1 cellular context compared by ENCODE assay signal in the genomic region with DNA sequence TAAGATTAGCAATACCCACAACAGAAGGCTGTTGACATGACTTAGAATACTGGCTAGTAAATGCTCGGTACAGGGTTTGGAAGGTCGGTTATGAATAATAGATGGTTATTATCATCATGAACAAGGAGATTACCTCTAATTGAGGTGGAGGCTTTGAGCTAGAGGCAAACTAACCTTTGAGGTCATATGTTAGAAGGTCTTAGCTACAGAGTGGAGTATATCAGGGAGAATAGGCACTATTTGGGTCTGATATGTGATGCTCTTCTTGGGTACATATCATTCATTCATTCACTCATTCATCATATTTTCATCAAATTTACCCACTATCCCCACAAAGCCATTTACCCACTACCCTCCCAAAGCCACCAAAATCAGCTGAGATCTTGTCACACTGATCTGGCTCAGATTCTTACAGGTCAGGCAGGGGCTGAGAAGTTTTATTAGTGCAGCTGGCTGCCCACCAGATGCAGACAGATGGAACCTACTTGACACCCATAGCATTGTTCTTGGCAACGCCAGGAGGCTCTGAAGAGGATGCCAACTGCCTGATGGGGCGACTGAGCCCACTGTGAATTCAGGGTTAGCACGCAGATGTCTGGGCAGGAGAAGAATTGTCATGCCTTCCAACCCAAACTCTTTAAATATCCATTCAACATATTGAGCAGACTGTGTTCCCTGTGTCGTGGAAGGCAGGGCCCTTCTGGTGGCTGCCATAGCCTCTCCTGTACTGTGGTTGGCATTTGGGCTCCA.
TF ChIP-seq lines count a peak whose summit lies in the region.

No MANE protein-coding gene starts in this region.

TF ChIP-seq in SK-N-SH, 30 proteins besides CTCF, POLR2A, EP300 and RAD21 (continued from another document):
- TF ChIP-seq NFIC (IDR thresholded peaks at IDR 0.05; ENCODE audit: borderline replicate concordance) (no peak), TAF1 (IDR thresholded peaks at IDR 0.05; ENCODE audit: borderline replicate concordance, low read depth, low read length) (no peak), RCOR1 (IDR thresholded peaks at IDR 0.05; ENCODE audit: low read length) (no peak), NRF1 (IDR thresholded peaks at IDR 0.05; ENCODE audit: low read depth, low read length) (no peak), MXI1 (IDR thresholded peaks at IDR 0.05; ENCODE audit: low read depth, low read length) (no peak), FOXM1 (IDR thresholded peaks at IDR 0.05; ENCODE audit: low read depth) (no peak), RFX5 (IDR thresholded peaks at IDR 0.05; ENCODE audit: low read length) (no peak), JUND (IDR thresholded peaks at IDR 0.05) (no peak), REST (IDR thresholded peaks at IDR 0.05; ENCODE audit: low read depth, low read length) (no peak), RXRA (IDR thresholded peaks at IDR 0.05; ENCODE audit: borderline replicate concordance, low read depth) (no peak)
